18 cellular contexts compared by ENCODE assay signal in genomic region chr16:3982216-3982615, GRCh38.
"Had no signal": no experiment of that assay in that cellular context is flagged by ENCODE, and none has a peak within 500 bp of the region (broad histone marks: within the 10 kb centered on the region; RNA-seq: fewer than 3 reads in every experiment).

No MANE protein-coding gene starts in this region.

- H3K4me3 ChIP-seq: MG63 had no signal

- H3K9me3 Mint-ChIP-seq: activated CD4-positive, alpha-beta memory T cell treated with anti-CD3 and anti-CD28 coated beads, Interleukin-2, amount 10 ng/mL, durations not matched to agents 7 days and 5 days; activated naive CD4-positive, alpha-beta T cell treated with anti-CD3 and anti-CD28 coated beads, Interleukin-2, amount 50 U/mL, for 24 hours; activated naive CD8-positive, alpha-beta T cell treated with anti-CD3 and anti-CD28 coated beads, Interleukin-2, amount 10 ng/mL, durations not matched to agents 7 days and 5 days; activated T-cell treated with anti-CD3 and anti-CD28 coated beads, Interleukin-2, amount 50 U/mL, for 24 hours; activated T-helper 2 cell treated with anti-CD3 and anti-CD28 coated beads, Interferon-gamma antibody, Interleukin-2, Interleukin-4, amounts not matched to agents 10 μg/mL and 5 μg/mL and 100 μg/mL, durations not matched to agents 14 hours and 24 hours and 36 hours; brain had no signal

- H3K4me3 Mint-ChIP-seq: activated CD4-positive, alpha-beta memory T cell treated with anti-CD3 and anti-CD28 coated beads, Interleukin-2, amount 10 ng/mL, durations not matched to agents 7 days and 5 days; activated naive CD4-positive, alpha-beta T cell treated with anti-CD3 and anti-CD28 coated beads, Interleukin-2, amount 50 U/mL, for 24 hours; activated naive CD8-positive, alpha-beta T cell treated with anti-CD3 and anti-CD28 coated beads, Interleukin-2, amount 10 ng/mL, durations not matched to agents 7 days and 5 days; activated T-cell treated with anti-CD3 and anti-CD28 coated beads, Interleukin-2, amount 50 U/mL, for 24 hours; brain had no signal

- H3K36me3 Mint-ChIP-seq: activated naive CD4-positive, alpha-beta T cell treated with anti-CD3 and anti-CD28 coated beads, Interleukin-2, amount 50 U/mL, for 24 hours had no signal

- H3K27me3 ChIP-seq: MG63 had no signal

- H3K27me3 Mint-ChIP-seq: activated CD4-positive, alpha-beta memory T cell treated with anti-CD3 and anti-CD28 coated beads, Interleukin-2, amount 10 ng/mL, durations not matched to agents 7 days and 5 days; activated naive CD4-positive, alpha-beta T cell treated with anti-CD3 and anti-CD28 coated beads, Interleukin-2, amount 50 U/mL, for 24 hours; activated naive CD8-positive, alpha-beta T cell treated with anti-CD3 and anti-CD28 coated beads, Interleukin-2, amount 10 ng/mL, durations not matched to agents 7 days and 5 days; activated T-cell treated with anti-CD3 and anti-CD28 coated beads, Interleukin-2, amount 50 U/mL, for 24 hours; brain had no signal

- FAIRE-seq: bronchial epithelial cell had no signal

- H3K27ac ChIP-seq: WERI-Rb-1 had no signal

- H3K9me3 ChIP-seq: MG63 had no signal

- DNase-seq: activated CD4-positive, alpha-beta T cell treated with anti-CD3 and anti-CD28 coated beads for 1 hour; activated CD4-positive, alpha-beta T cell treated with anti-CD3 and anti-CD28 coated beads for 48 hours; activated CD4-positive, CD25-positive, alpha-beta regulatory T cell; activated gamma-delta T cell; activated naive CD8-positive, alpha-beta T cell treated with anti-CD3 and anti-CD28 coated beads, Interleukin-2, amount 10 ng/mL, durations not matched to agents 7 days and 5 days; KBM-7; MV-4-11; NCI-H1436 treated with DMSO at 0.1 percent for 48 hours; SIG-M5; T1000; WERI-Rb-1 had no signal

- H3K4me1 Mint-ChIP-seq: activated CD4-positive, alpha-beta memory T cell treated with anti-CD3 and anti-CD28 coated beads, Interleukin-2, amount 10 ng/mL, durations not matched to agents 7 days and 5 days had no signal

- H3K27ac Mint-ChIP-seq: activated CD4-positive, alpha-beta memory T cell treated with anti-CD3 and anti-CD28 coated beads, Interleukin-2, amount 10 ng/mL, durations not matched to agents 7 days and 5 days; activated naive CD4-positive, alpha-beta T cell treated with anti-CD3 and anti-CD28 coated beads, Interleukin-2, amount 50 U/mL, for 24 hours; activated naive CD8-positive, alpha-beta T cell treated with anti-CD3 and anti-CD28 coated beads, Interleukin-2, amount 10 ng/mL, durations not matched to agents 7 days and 5 days; activated T-cell treated with anti-CD3 and anti-CD28 coated beads, Interleukin-2, amount 50 U/mL, for 24 hours; activated T-helper 2 cell treated with anti-CD3 and anti-CD28 coated beads, Interferon-gamma antibody, Interleukin-2, Interleukin-4, amounts not matched to agents 10 μg/mL and 5 μg/mL and 100 μg/mL, durations not matched to agents 14 hours and 24 hours and 36 hours had no signal
